In the genomic region with DNA sequence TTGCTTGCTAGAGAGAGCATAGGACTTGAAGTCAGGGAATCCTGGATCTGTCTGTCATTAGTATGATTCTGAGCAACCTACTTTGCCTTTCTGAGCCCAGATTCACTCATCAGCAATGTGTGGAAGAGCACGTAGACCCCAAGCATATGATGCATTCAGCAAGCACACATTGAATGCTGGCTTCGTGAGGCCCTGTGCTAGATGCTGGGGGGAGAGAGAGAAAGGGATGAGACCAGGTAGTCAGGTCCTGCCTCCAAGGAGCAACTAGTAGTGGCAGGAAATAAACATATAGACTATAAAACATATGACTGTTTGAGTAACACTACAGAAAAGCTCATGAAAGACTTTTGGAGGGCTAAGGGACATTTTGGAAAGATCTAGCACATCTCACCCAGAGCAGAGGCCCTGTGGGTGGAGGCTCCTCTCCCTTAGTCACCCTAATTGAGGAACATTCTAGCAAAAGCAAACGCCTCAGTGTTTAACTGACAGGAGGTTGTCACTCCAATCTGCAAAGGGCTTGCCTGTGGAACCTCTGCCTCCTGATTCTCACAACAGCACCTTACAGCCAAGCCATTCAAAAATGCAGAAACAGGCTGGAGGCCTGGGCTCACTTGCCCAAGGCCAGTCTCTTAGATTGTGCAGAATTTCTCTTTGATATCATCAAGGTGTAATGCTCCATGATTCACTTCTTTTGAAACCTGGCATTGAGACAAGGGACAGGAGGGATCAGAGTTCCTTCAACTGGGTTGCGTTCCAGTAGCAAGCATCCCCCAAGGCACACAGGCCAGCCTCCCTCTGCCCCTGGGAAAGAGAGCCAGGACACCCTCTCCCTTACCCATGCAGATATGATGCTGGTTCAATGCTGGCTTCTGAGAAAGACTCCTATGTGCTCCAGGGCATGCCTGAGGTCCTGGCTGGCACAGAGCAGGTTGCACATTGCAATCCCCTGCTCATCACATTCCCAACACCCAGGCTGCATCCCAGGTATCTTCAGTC, we compare ENCODE assay signal across 10 cellular contexts. TPM values are rescaled to one million over a fixed set of nuclear protein-coding genes. Genes with fewer than 3 reads are reported as not detected.
DNase-seq lines count a peak whose midpoint lies in the region; ATAC-seq, FAIRE-seq and TF ChIP-seq lines count a peak whose summit lies in the region.
"Had no signal": no experiment of that assay in that cellular context is flagged by ENCODE, and none has a peak within 500 bp of the region (broad histone marks: within the 10 kb centered on the region; RNA-seq: fewer than 3 reads in every experiment).

No MANE protein-coding gene starts in this region.

- peak overlapping the region; percentile 96 for H3K27ac Mint-ChIP-seq in activated CD4-positive, alpha-beta memory T cell treated with anti-CD3 and anti-CD28 coated beads, Interleukin-2, amount 10 ng/mL, durations not matched to agents 7 days and 5 days
- H3K27ac Mint-ChIP-seq: nephron progenitor cell had no signal

- peak overlapping the region; percentile 98 for H3K4me3 Mint-ChIP-seq in activated CD4-positive, alpha-beta memory T cell treated with anti-CD3 and anti-CD28 coated beads, Interleukin-2, amount 10 ng/mL, durations not matched to agents 7 days and 5 days
- H3K4me3 Mint-ChIP-seq: nephron progenitor cell had no signal

- CTCF ChIA-PET in activated CD4-positive, alpha-beta memory T cell treated with anti-CD3 and anti-CD28 coated beads, Interleukin-2, amount 10 ng/mL, durations not matched to agents 7 days and 5 days (lab: Charles Lee), result interaction anchor here (0.6 to 5.5 kb wide), 6 partner anchors 10 to 32 kb away, joined by 3 to 35 read pairs (median 8); partner anchors contain the start of gene STARD5

- TF ChIP-seq CTCF in kidney (IDR thresholded peaks at IDR 0.05; ENCODE audit: borderline replicate concordance, extremely low read depth, insufficient read depth) (no peak), upper lobe of right lung (IDR thresholded peaks at IDR 0.05) (no peak)

- ATAC-seq in right cardiac atrium (no peak), upper lobe of right lung (peak; percentile 48), GM18505 (IDR thresholded peaks at IDR 0.05; ENCODE audit: unreplicated experiment) (no peak)

- POLR2A ChIA-PET in activated CD4-positive, alpha-beta memory T cell treated with anti-CD3 and anti-CD28 coated beads, Interleukin-2, amount 10 ng/mL, durations not matched to agents 7 days and 5 days (lab: Charles Lee), result interaction anchor here (0.6 to 4.7 kb wide), 9 partner anchors 8 to 110 kb away, joined by 3 to 35 read pairs (median 4); partner anchors contain the start of gene STARD5

- peak overlapping the region in 1 of 2 donors; percentile 12 for H3K9ac ChIP-seq in kidney (ENCODE audit: low read length in 2 of 2)

- H3K4me1 ChIP-seq in right cardiac atrium (ENCODE audit: control insufficient read depth, insufficient read depth, low read length) (peaks cover 12% of the 10 kb centered on the region), kidney (ENCODE audit: control insufficient read depth in 1 of 2, insufficient read depth in 1 of 2, low read depth in 1 of 2, low read length in 2 of 2) (peaks cover 0 to 14% of the 10 kb centered on the region in 2 donors), upper lobe of right lung (peaks cover 59% of the 10 kb centered on the region)

- H3K4me3 ChIP-seq in right cardiac atrium (ENCODE audit: low read length) (peak overlapping the region; percentile 39), kidney (ENCODE audit: low read length in 2 of 2) (peak overlapping the region; percentile 37 to 50), upper lobe of right lung (peak overlapping the region; percentile 49)

- TF ChIP-seq POLR2A in GM18505 (IDR thresholded peaks at IDR 0.05; ENCODE audit: borderline replicate concordance, extremely low read depth, insufficient read depth, insufficient read length), result no peak

- H3K9me3 ChIP-seq in right cardiac atrium (ENCODE audit: control insufficient read depth, low read length), result no peaks in the 10 kb centered on the region
- no peaks in the 10 kb centered on the region for H3K9me3 ChIP-seq in kidney (ENCODE audit: control insufficient read depth in 1 of 2, low read length in 2 of 2)
- no peaks in the 10 kb centered on the region for H3K9me3 ChIP-seq in upper lobe of right lung

- H3K36me3 Mint-ChIP-seq in activated CD4-positive, alpha-beta memory T cell treated with anti-CD3 and anti-CD28 coated beads, Interleukin-2, amount 10 ng/mL, durations not matched to agents 7 days and 5 days (ENCODE audit: low read depth), result peaks cover 69% of the 10 kb centered on the region

- H3K27ac ChIP-seq in right cardiac atrium (ENCODE audit: low read length) (no peak overlapping the region), kidney (ENCODE audit: low read depth in 2 of 2, low read length in 2 of 2) (peak overlapping the region in 1 of 2 donors; percentile 54), upper lobe of right lung (peak overlapping the region; percentile 79)

- no peaks in the 10 kb centered on the region for H3K36me3 ChIP-seq in kidney (ENCODE audit: control insufficient read depth in 1 of 2, insufficient read depth in 2 of 2, low read length in 2 of 2)
- peaks cover 55% of the 10 kb centered on the region for H3K36me3 ChIP-seq in upper lobe of right lung

- no peak for FAIRE-seq in kidney (lab: Jason Lieb, UNC)

- H3K4me1 Mint-ChIP-seq in activated CD4-positive, alpha-beta memory T cell treated with anti-CD3 and anti-CD28 coated beads, Interleukin-2, amount 10 ng/mL, durations not matched to agents 7 days and 5 days, result peaks cover 64% of the 10 kb centered on the region

- WGBS in right cardiac atrium, result 75% methylated on average over 4 of the region's 4 CpGs

- intact Hi-C loops in right cardiac atrium (cut with DNase I), result no loop called here
- intact Hi-C loops in cardiac septum (cut with DNase I), result no loop called here
- intact Hi-C loops in kidney (cut with DNase I), result no loop called here
- intact Hi-C loops in upper lobe of right lung (cut with DNase I), result loop anchor here (10.0 kb wide), 1 partner anchor 647 kb away; no protein-coding TSS in a partner anchor

- no peaks in the 10 kb centered on the region for H3K9me3 Mint-ChIP-seq in activated CD4-positive, alpha-beta memory T cell treated with anti-CD3 and anti-CD28 coated beads, Interleukin-2, amount 10 ng/mL, durations not matched to agents 7 days and 5 days
- H3K9me3 Mint-ChIP-seq: nephron progenitor cell had no signal

- H3K27me3 Mint-ChIP-seq in activated CD4-positive, alpha-beta memory T cell treated with anti-CD3 and anti-CD28 coated beads, Interleukin-2, amount 10 ng/mL, durations not matched to agents 7 days and 5 days, result no peaks in the 10 kb centered on the region

- no peak for DNase-seq in right cardiac atrium
- DNase-seq in cardiac septum (ENCODE audit: low spot score), result no peak
- no peak for DNase-seq in activated CD4-positive, alpha-beta memory T cell treated with anti-CD3 and anti-CD28 coated beads, Interleukin-2, amount 10 ng/mL, durations not matched to agents 7 days and 5 days
- DNase-seq in kidney, result no peak
- DNase-seq in upper lobe of right lung, result no peak
- DNase-seq in NCI-H446 (lab: John Stamatoyannopoulos, UW), result no peak
- DNase-seq in NCI-H1092 treated with DMSO at 0.1 percent for 48 hours (lab: John Stamatoyannopoulos, UW), result no peak
- DNase-seq: activated gamma-delta T cell treated with Interleukin-2 at 50 U/mL for 16 hours, nephron progenitor cell had no signal

- no peaks in the 10 kb centered on the region for H3K27me3 ChIP-seq in right cardiac atrium (ENCODE audit: control insufficient read depth, insufficient read depth)
- no peaks in the 10 kb centered on the region for H3K27me3 ChIP-seq in upper lobe of right lung

RNA-seq across cellular contexts. Expression of gene STARD5, which starts 26.1 kb away (rescaled TPM):
- 1 to 10 TPM; 1.7 to 5.3 (median 3.3) TPM for total RNA-seq in right cardiac atrium
- polyA plus RNA-seq in right cardiac atrium, result 2.7 TPM
- 1.3 TPM for total RNA-seq in cardiac septum
- 1 to 10 TPM; 4.2 TPM for total RNA-seq in activated CD4-positive, alpha-beta memory T cell treated with anti-CD3 and anti-CD28 coated beads, Interleukin-2, amount 10 ng/mL, durations not matched to agents 7 days and 5 days
- total RNA-seq in kidney, result 4.1 TPM
- 3.2 TPM for polyA plus RNA-seq in kidney (ENCODE audit: insufficient read depth, low read depth, low replicate concordance)
- total RNA-seq in upper lobe of right lung, result 5.4 TPM
